Comparison of ENCODE assay signal across 1 cellular context in the genomic region with DNA sequence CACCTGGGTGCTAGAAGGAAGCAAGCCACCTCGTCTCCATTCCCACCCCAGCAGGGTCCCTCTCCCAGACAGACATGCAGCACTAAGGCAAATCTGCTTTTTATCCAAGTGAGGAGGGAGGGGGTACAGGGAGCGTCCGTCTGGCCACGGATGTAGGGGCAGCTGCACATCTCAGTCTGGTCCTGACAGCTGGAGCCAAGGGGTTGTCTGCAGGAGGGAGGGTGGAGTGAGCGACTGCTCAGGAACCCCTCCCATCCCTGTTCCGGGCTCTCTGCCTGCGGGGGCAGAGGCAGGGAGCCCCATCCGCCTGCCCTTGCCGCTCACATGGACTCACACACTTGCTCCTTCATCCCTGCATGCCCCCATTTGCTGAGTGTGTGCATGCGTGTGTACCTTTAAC.
TF ChIP-seq lines count a peak whose summit lies in the region.

No MANE protein-coding gene starts in this region.

TF ChIP-seq in WTC11, 78 proteins besides CTCF, POLR2A, EP300 and RAD21 (continued from another document):
- TF ChIP-seq, protein P1, sequence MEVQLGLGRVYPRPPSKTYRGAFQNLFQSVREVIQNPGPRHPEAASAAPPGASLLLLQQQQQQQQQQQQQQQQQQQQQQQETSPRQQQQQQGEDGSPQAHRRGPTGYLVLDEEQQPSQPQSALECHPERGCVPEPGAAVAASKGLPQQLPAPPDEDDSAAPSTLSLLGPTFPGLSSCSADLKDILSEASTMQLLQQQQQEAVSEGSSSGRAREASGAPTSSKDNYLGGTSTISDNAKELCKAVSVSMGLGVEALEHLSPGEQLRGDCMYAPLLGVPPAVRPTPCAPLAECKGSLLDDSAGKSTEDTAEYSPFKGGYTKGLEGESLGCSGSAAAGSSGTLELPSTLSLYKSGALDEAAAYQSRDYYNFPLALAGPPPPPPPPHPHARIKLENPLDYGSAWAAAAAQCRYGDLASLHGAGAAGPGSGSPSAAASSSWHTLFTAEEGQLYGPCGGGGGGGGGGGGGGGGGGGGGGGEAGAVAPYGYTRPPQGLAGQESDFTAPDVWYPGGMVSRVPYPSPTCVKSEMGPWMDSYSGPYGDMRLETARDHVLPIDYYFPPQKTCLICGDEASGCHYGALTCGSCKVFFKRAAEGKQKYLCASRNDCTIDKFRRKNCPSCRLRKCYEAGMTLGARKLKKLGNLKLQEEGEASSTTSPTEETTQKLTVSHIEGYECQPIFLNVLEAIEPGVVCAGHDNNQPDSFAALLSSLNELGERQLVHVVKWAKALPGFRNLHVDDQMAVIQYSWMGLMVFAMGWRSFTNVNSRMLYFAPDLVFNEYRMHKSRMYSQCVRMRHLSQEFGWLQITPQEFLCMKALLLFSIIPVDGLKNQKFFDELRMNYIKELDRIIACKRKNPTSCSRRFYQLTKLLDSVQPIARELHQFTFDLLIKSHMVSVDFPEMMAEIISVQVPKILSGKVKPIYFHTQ (CRISPR knock-in tag; IDR thresholded peaks at IDR 0.05), result no peak
